1 cellular context compared by ENCODE assay signal in genomic region chr5:157484768-157485167, GRCh38.
TF ChIP-seq lines count a peak whose summit lies in the region.

No MANE protein-coding gene starts in this region.

TF ChIP-seq in GM23338, 12 proteins besides CTCF, POLR2A, EP300 and RAD21 (continued from another document):
- no peak for TF ChIP-seq REST (IDR thresholded peaks at IDR 0.05; ENCODE audit: unreplicated experiment)
- TF ChIP-seq EZH2 (IDR thresholded peaks at IDR 0.05; ENCODE audit: low read depth, unreplicated experiment), result no peak
- no peak for TF ChIP-seq STAT1 (IDR thresholded peaks at IDR 0.05; ENCODE audit: unreplicated experiment)
- TF ChIP-seq ZNF462 (CRISPR knock-in tag; IDR thresholded peaks at IDR 0.05), result no peak
- TF ChIP-seq EZH2phosphoT487 (IDR thresholded peaks at IDR 0.05; ENCODE audit: unreplicated experiment), result no peak
- TF ChIP-seq CREB1 (CRISPR knock-in tag; IDR thresholded peaks at IDR 0.05; ENCODE audit: low read depth), result no peak
